Comparison of ENCODE assay signal across 24 cellular contexts in genomic region chr6:16141514-16141913, GRCh38.
"Had no signal": no experiment of that assay in that cellular context is flagged by ENCODE, and none has a peak within 500 bp of the region (broad histone marks: within the 10 kb centered on the region; RNA-seq: fewer than 3 reads in every experiment).

No MANE protein-coding gene starts in this region.

- H3K27ac ChIP-seq: coronary artery, foreskin keratinocyte, neural progenitor cell, ovary, right lobe of liver, spleen, testis, transverse colon, uterus had no signal

- ATAC-seq: foreskin keratinocyte; mucosa of descending colon; naive thymus-derived CD8-positive, alpha-beta T cell; right lobe of liver; stimulated activated memory B cell treated with anti-CD40 and anti-IgM and Interleukin-4, amounts not matched to agents 10 μg/mL and 1 μg/mL and 100 μg/mL, for 72 hours had no signal

- H3K4me3 Mint-ChIP-seq: endodermal cell; neural progenitor cell; stimulated activated memory B cell treated with anti-CD40 and anti-IgM and Interleukin-4, amounts not matched to agents 10 μg/mL and 1 μg/mL and 100 μg/mL, for 72 hours; stimulated activated naive CD8-positive, alpha-beta T cell treated with anti-CD3 and anti-CD28 coated beads, Interleukin-15, Interleukin-2, amounts not matched to agents 100 ng/mL and 50 ng/mL, for 24 hours had no signal

- H3K4me1 ChIP-seq: neural progenitor cell had no signal

- H3K36me3 ChIP-seq: ovary, uterus had no signal

- FAIRE-seq: endothelial cell of umbilical vein had no signal

- H3K27me3 Mint-ChIP-seq: naive thymus-derived CD8-positive, alpha-beta T cell; stimulated activated memory B cell treated with anti-CD40 and anti-IgM and Interleukin-4, amounts not matched to agents 10 μg/mL and 1 μg/mL and 100 μg/mL, for 72 hours; stimulated activated naive CD8-positive, alpha-beta T cell treated with anti-CD3 and anti-CD28 coated beads, Interleukin-15, Interleukin-2, amounts not matched to agents 100 ng/mL and 50 ng/mL, for 24 hours had no signal

- H3K9me3 Mint-ChIP-seq: neural progenitor cell; stimulated activated memory B cell treated with anti-CD40 and anti-IgM and Interleukin-4, amounts not matched to agents 10 μg/mL and 1 μg/mL and 100 μg/mL, for 72 hours; stimulated activated naive CD8-positive, alpha-beta T cell treated with anti-CD3 and anti-CD28 coated beads, Interleukin-15, Interleukin-2, amounts not matched to agents 100 ng/mL and 50 ng/mL, for 24 hours had no signal

- DNase-seq: effector CD4-positive, alpha-beta T cell; endodermal cell; erythroblast; foreskin keratinocyte; head of caudate nucleus; hippocampal formation; mammary epithelial cell; mucosa of descending colon; naive thymus-derived CD8-positive, alpha-beta T cell; nucleus accumbens; ovary; right lobe of liver; spleen; stimulated activated CD4-positive, alpha-beta T cell treated with anti-CD3 and anti-CD28 coated beads, Interleukin-15, amount 100 ng/mL, for 24 hours; stimulated activated CD4-positive, alpha-beta T cell treated with anti-CD3 and anti-CD28 coated beads, Interleukin-1b, Interleukin-23, amount 100 ng/mL, for 48 hours; stimulated activated CD4-positive, alpha-beta T cell treated with anti-CD3 and anti-CD28 coated beads, Interleukin-4, amount 100 ng/mL, for 24 hours; testis; transverse colon; uterus had no signal

- H3K9me3 ChIP-seq: mucosa of descending colon, ovary, right lobe of liver, spleen, testis, transverse colon, uterus had no signal

- H3K27me3 ChIP-seq: foreskin keratinocyte, neural progenitor cell, ovary, right lobe of liver, spleen, testis, transverse colon, uterus had no signal

- H3K27ac Mint-ChIP-seq: endodermal cell; neural progenitor cell; stimulated activated memory B cell treated with anti-CD40 and anti-IgM and Interleukin-4, amounts not matched to agents 10 μg/mL and 1 μg/mL and 100 μg/mL, for 72 hours; stimulated activated naive CD8-positive, alpha-beta T cell treated with anti-CD3 and anti-CD28 coated beads, Interleukin-15, Interleukin-2, amounts not matched to agents 100 ng/mL and 50 ng/mL, for 24 hours had no signal

- H3K4me3 ChIP-seq: coronary artery, mucosa of descending colon, neural progenitor cell, ovary, right lobe of liver, spleen, testis, transverse colon, uterus had no signal
